Comparison of ENCODE assay signal across 18 cellular contexts in the genomic region with DNA sequence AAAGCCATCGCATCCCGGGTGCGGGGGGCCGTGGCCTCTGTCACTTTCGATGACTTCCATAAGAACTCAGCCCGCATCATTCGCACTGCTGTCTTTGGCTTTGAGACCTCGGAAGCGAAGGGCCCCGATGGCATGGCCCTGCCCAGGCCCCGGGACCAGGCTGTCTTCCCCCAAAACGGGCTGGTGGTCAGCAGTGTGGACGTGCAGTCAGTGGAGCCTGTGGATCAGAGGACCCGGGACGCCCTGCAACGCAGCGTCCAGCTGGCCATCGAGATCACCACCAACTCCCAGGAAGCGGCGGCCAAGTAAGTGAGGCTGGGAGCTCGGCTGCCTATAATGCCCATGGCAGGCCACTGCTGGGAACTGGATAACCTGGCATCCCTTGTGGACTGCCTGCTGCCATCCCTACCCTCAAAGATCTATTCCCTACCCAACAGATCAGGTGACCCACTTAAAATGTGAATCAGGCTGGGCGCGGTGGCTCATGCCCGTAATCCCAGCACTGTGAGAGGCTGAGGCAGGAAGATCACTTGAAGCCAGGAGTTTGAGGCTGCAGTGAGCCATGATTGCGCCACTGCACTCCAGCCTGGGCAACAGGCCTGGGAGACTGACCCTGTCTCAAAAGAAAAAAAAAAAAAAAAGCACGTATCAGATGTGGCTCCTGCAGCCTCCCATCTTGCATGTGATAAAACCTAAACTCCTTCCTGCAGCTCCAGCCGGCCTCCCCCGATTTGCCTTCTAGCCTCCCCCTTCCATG. TPM values are rescaled to one million over a fixed set of nuclear protein-coding genes. Genes with fewer than 3 reads are reported as not detected.
DNase-seq lines count a peak whose midpoint lies in the region; ATAC-seq lines count a peak whose summit lies in the region.
"Had no signal": no experiment of that assay in that cellular context is flagged by ENCODE, and none has a peak within 500 bp of the region (broad histone marks: within the 10 kb centered on the region; RNA-seq: fewer than 3 reads in every experiment).

No MANE protein-coding gene starts in this region.

- H3K4me1 Mint-ChIP-seq in activated CD4-positive, alpha-beta T cell treated with anti-CD3 and anti-CD28 coated beads for 36 hours = peaks cover 7% of the 10 kb centered on the region
- no peaks in the 10 kb centered on the region for H3K4me1 Mint-ChIP-seq in stimulated activated memory B cell treated with anti-CD40 and anti-IgM and Interleukin-4, amounts not matched to agents 10 μg/mL and 1 μg/mL and 100 μg/mL, for 72 hours
- H3K4me1 Mint-ChIP-seq: activated B cell treated with CpG ODN at 0.5 μM for 24 hours had no signal

- H3K36me3 Mint-ChIP-seq in activated CD4-positive, alpha-beta T cell treated with anti-CD3 and anti-CD28 coated beads for 36 hours (ENCODE audit: low read depth) = peaks cover 30% of the 10 kb centered on the region
- H3K36me3 Mint-ChIP-seq in stimulated activated memory B cell treated with anti-CD40 and anti-IgM and Interleukin-4, amounts not matched to agents 10 μg/mL and 1 μg/mL and 100 μg/mL, for 72 hours = peaks cover 53% of the 10 kb centered on the region

- H3K27ac Mint-ChIP-seq in activated CD4-positive, alpha-beta T cell treated with anti-CD3 and anti-CD28 coated beads for 36 hours = peak overlapping the region; percentile 33
- peak overlapping the region; percentile 36 for H3K27ac Mint-ChIP-seq in stimulated activated memory B cell treated with anti-CD40 and anti-IgM and Interleukin-4, amounts not matched to agents 10 μg/mL and 1 μg/mL and 100 μg/mL, for 72 hours
- H3K27ac Mint-ChIP-seq: activated B cell treated with CpG ODN at 0.5 μM for 24 hours; T-helper 1 cell treated with Interleukin-12 subunit alpha and Interleukin-12 subunit beta and Interleukin-4 antibody, amounts not matched to agents 30 μg/mL and 1 μg/mL, for 36 hours had no signal

- intact Hi-C loops in activated CD4-positive, alpha-beta T cell treated with anti-CD3 and anti-CD28 coated beads for 36 hours (cut with DNase I, micrococcal nuclease) = loop anchor here in 1 of 2 experiments (5.0 kb wide), 2 partner anchors 53 to 98 kb away; partner anchors contain the start of gene SEZ6L2

- ATAC-seq in activated CD4-positive, alpha-beta T cell treated with anti-CD3 and anti-CD28 coated beads for 36 hours = no peak
- no peak for ATAC-seq in stimulated activated memory B cell treated with anti-CD40 and anti-IgM and Interleukin-4, amounts not matched to agents 10 μg/mL and 1 μg/mL and 100 μg/mL, for 72 hours

- CTCF ChIA-PET in activated CD4-positive, alpha-beta T cell treated with anti-CD3 and anti-CD28 coated beads for 36 hours (lab: Charles Lee) = interaction anchor here (0.7 to 1.4 kb wide), 3 partner anchors 10 to 24 kb away, joined by 4 read pairs; partner anchors contain the start of gene MVP

- H3K9me3 Mint-ChIP-seq in activated CD4-positive, alpha-beta T cell treated with anti-CD3 and anti-CD28 coated beads for 36 hours (ENCODE audit: low read depth) = no peaks in the 10 kb centered on the region
- no peaks in the 10 kb centered on the region for H3K9me3 Mint-ChIP-seq in stimulated activated memory B cell treated with anti-CD40 and anti-IgM and Interleukin-4, amounts not matched to agents 10 μg/mL and 1 μg/mL and 100 μg/mL, for 72 hours
- H3K9me3 Mint-ChIP-seq: activated B cell treated with CpG ODN at 0.5 μM for 24 hours; naive B cell; T-helper 1 cell treated with Interleukin-12 subunit alpha and Interleukin-12 subunit beta and Interleukin-4 antibody, amounts not matched to agents 30 μg/mL and 1 μg/mL, for 36 hours had no signal

- POLR2A ChIA-PET in activated CD4-positive, alpha-beta T cell treated with anti-CD3 and anti-CD28 coated beads for 36 hours (lab: Charles Lee) = no interaction called here

- no peak for DNase-seq in activated CD4-positive, alpha-beta T cell treated with anti-CD3 and anti-CD28 coated beads for 36 hours
- no peak for DNase-seq in activated CD4-positive, alpha-beta T cell treated with anti-CD3 and anti-CD28 coated beads, Interleukin-2, amount 50 U/mL, for 48 hours
- peak; percentile 50 for DNase-seq in cerebellum (ENCODE audit: low spot score)
- DNase-seq in iris pigment epithelial cell (ENCODE audit: low read depth) = peak; percentile 41
- no peak for DNase-seq in NCI-H69 (lab: John Stamatoyannopoulos, UW)
- no peak for DNase-seq in activated CD8-positive, alpha-beta memory T cell treated with anti-CD3 and anti-CD28 coated beads, Interleukin-2, amount 50 U/mL, for 48 hours
- no peak for DNase-seq in ureter (ENCODE audit: low spot score)
- DNase-seq: 8988T, activated B cell treated with CpG ODN at 0.5 μM for 24 hours, foreskin melanocyte, naive B cell, NCI-H1092, NCI-H2081 treated with DMSO at 0.1 percent for 48 hours, NCI-H524 treated with DMSO at 0.1 percent for 48 hours, SJCRH30, small intestine had no signal

- no peak overlapping the region for H3K4me3 Mint-ChIP-seq in activated CD4-positive, alpha-beta T cell treated with anti-CD3 and anti-CD28 coated beads for 36 hours
- H3K4me3 Mint-ChIP-seq in stimulated activated memory B cell treated with anti-CD40 and anti-IgM and Interleukin-4, amounts not matched to agents 10 μg/mL and 1 μg/mL and 100 μg/mL, for 72 hours = no peak overlapping the region
- H3K4me3 Mint-ChIP-seq: activated B cell treated with CpG ODN at 0.5 μM for 24 hours; naive B cell; T-helper 1 cell treated with Interleukin-12 subunit alpha and Interleukin-12 subunit beta and Interleukin-4 antibody, amounts not matched to agents 30 μg/mL and 1 μg/mL, for 36 hours had no signal

- H3K27me3 Mint-ChIP-seq in activated CD4-positive, alpha-beta T cell treated with anti-CD3 and anti-CD28 coated beads for 36 hours = no peaks in the 10 kb centered on the region
- no peaks in the 10 kb centered on the region for H3K27me3 Mint-ChIP-seq in stimulated activated memory B cell treated with anti-CD40 and anti-IgM and Interleukin-4, amounts not matched to agents 10 μg/mL and 1 μg/mL and 100 μg/mL, for 72 hours
- H3K27me3 Mint-ChIP-seq: activated B cell treated with CpG ODN at 0.5 μM for 24 hours, naive B cell had no signal

RNA-seq across cellular contexts. Expression of gene CDIPT, which starts 18.3 kb away (rescaled TPM):
- 10 to 100 TPM; 35.1 to 50.0 TPM for total RNA-seq in activated CD4-positive, alpha-beta T cell treated with anti-CD3 and anti-CD28 coated beads for 36 hours
- total RNA-seq in cerebellum (37.2 TPM), ureter (71.4 TPM)

RNA-seq across cellular contexts. Expression of gene MVP, which starts 24.5 kb away (rescaled TPM):
- 100 to 1,000 TPM in 1 of 2 experiments, 10 to 100 TPM in 1; 86.2 to 101 TPM for total RNA-seq in activated CD4-positive, alpha-beta T cell treated with anti-CD3 and anti-CD28 coated beads for 36 hours
- total RNA-seq in cerebellum (6.7 TPM), ureter (158 TPM)

RNA-seq across cellular contexts. Expression of gene PAGR1, which starts 28.8 kb away (rescaled TPM):
- total RNA-seq in activated CD4-positive, alpha-beta T cell treated with anti-CD3 and anti-CD28 coated beads for 36 hours = 10 to 100 TPM; 20.6 to 25.6 TPM
- total RNA-seq in cerebellum (12.2 TPM), ureter (20.7 TPM)

RNA-seq across cellular contexts. Expression of gene PRRT2, which starts 32.8 kb away (rescaled TPM):
- total RNA-seq in activated CD4-positive, alpha-beta T cell treated with anti-CD3 and anti-CD28 coated beads for 36 hours = under 1 TPM; 0.64 to 0.93 TPM
- total RNA-seq in cerebellum = 18.1 TPM
- 10.6 TPM for total RNA-seq in ureter

RNA-seq across cellular contexts. Expression of gene MAZ, which starts 38.4 kb away (rescaled TPM):
- total RNA-seq in activated CD4-positive, alpha-beta T cell treated with anti-CD3 and anti-CD28 coated beads for 36 hours = 100 to 1,000 TPM; 306 to 387 TPM
- total RNA-seq in cerebellum = 150 TPM
- total RNA-seq in ureter = 143 TPM

Comparison
In these comparisons a context has a peak if more than half of its experiments do, and no peak if none do; other contexts are left out.
1. DNase-seq: peak in cerebellum (single experiment) and iris pigment epithelial cell (single experiment); none in activated CD4-positive, alpha-beta T cell treated with anti-CD3 and anti-CD28 coated beads for 36 hours (single experiment), activated CD4-positive, alpha-beta T cell treated with anti-CD3 and anti-CD28 coated beads, Interleukin-2, amount 50 U/mL, for 48 hours (0 of 2), NCI-H69 (single experiment), activated CD8-positive, alpha-beta memory T cell treated with anti-CD3 and anti-CD28 coated beads, Interleukin-2, amount 50 U/mL, for 48 hours (single experiment) and ureter (single experiment).
2. RNA of gene MVP, which starts 24.5 kb away (total RNA-seq): 158 TPM in ureter (single experiment) and 86.2 to 101 TPM in activated CD4-positive, alpha-beta T cell treated with anti-CD3 and anti-CD28 coated beads for 36 hours; 6.7 TPM in cerebellum (single experiment); every median in the first group is over 10 times any median in the second.